23 cellular contexts compared by ENCODE assay signal in genomic region chr1:205719015-205719414, GRCh38. TPM values are rescaled to one million over a fixed set of nuclear protein-coding genes. Genes with fewer than 3 reads are reported as not detected.
DNase-seq lines count a peak whose midpoint lies in the region; ATAC-seq lines count a peak whose summit lies in the region.
"Had no signal": no experiment of that assay in that cellular context is flagged by ENCODE, and none has a peak within 500 bp of the region (broad histone marks: within the 10 kb centered on the region; RNA-seq: fewer than 3 reads in every experiment).

No MANE protein-coding gene starts in this region.

- peaks cover 17% of the 10 kb centered on the region for H3K4me1 Mint-ChIP-seq in T-helper 2 cell treated with Interferon-gamma antibody and Interleukin-4, amounts not matched to agents 5 μg/mL and 100 μg/mL, for 36 hours (ENCODE audit: low read depth)
- H3K4me1 Mint-ChIP-seq in activated T-cell treated with anti-CD3 and anti-CD28 coated beads, Interleukin-2, amount 50 U/mL, for 4 hours (ENCODE audit: low read depth), result peaks cover 8% of the 10 kb centered on the region
- H3K4me1 Mint-ChIP-seq in activated naive CD8-positive, alpha-beta T cell treated with anti-CD3 and anti-CD28 coated beads, Interleukin-2, amount 50 U/mL, for 24 hours, result peaks cover 28% of the 10 kb centered on the region
- H3K4me1 Mint-ChIP-seq in natural killer cell treated with Interleukin-12 subunit alpha and Interleukin-12 subunit beta and Interleukin-15 and Interleukin-18, amount 100 ng/mL, for 72 hours (ENCODE audit: low read depth in 2 of 2), result peaks cover 29 to 33% of the 10 kb centered on the region in 2 donors

- H3K4me3 Mint-ChIP-seq in T-helper 2 cell treated with Interferon-gamma antibody and Interleukin-4, amounts not matched to agents 5 μg/mL and 100 μg/mL, for 36 hours, result no peak overlapping the region
- no peak overlapping the region for H3K4me3 Mint-ChIP-seq in activated T-cell treated with anti-CD3 and anti-CD28 coated beads, Interleukin-2, amount 50 U/mL, for 4 hours
- H3K4me3 Mint-ChIP-seq in activated naive CD8-positive, alpha-beta T cell treated with anti-CD3 and anti-CD28 coated beads, Interleukin-2, amount 50 U/mL, for 24 hours, result no peak overlapping the region
- no peak overlapping the region for H3K4me3 Mint-ChIP-seq in natural killer cell treated with Interleukin-12 subunit alpha and Interleukin-12 subunit beta and Interleukin-15 and Interleukin-18, amount 100 ng/mL, for 72 hours
- H3K4me3 Mint-ChIP-seq: CD14-positive monocyte had no signal

- no peaks in the 10 kb centered on the region for H3K27me3 Mint-ChIP-seq in T-helper 2 cell treated with Interferon-gamma antibody and Interleukin-4, amounts not matched to agents 5 μg/mL and 100 μg/mL, for 36 hours (ENCODE audit: low read depth)
- H3K27me3 Mint-ChIP-seq in activated T-cell treated with anti-CD3 and anti-CD28 coated beads, Interleukin-2, amount 50 U/mL, for 4 hours (ENCODE audit: low read depth), result no peaks in the 10 kb centered on the region
- no peaks in the 10 kb centered on the region for H3K27me3 Mint-ChIP-seq in activated naive CD8-positive, alpha-beta T cell treated with anti-CD3 and anti-CD28 coated beads, Interleukin-2, amount 50 U/mL, for 24 hours
- H3K27me3 Mint-ChIP-seq in natural killer cell treated with Interleukin-12 subunit alpha and Interleukin-12 subunit beta and Interleukin-15 and Interleukin-18, amount 100 ng/mL, for 72 hours, result no peaks in the 10 kb centered on the region

- H3K36me3 Mint-ChIP-seq in T-helper 2 cell treated with Interferon-gamma antibody and Interleukin-4, amounts not matched to agents 5 μg/mL and 100 μg/mL, for 36 hours (ENCODE audit: low read depth), result peaks cover 79% of the 10 kb centered on the region
- H3K36me3 Mint-ChIP-seq in activated T-cell treated with anti-CD3 and anti-CD28 coated beads, Interleukin-2, amount 50 U/mL, for 4 hours (ENCODE audit: insufficient read depth), result peaks cover 46% of the 10 kb centered on the region
- peaks cover 66% of the 10 kb centered on the region for H3K36me3 Mint-ChIP-seq in activated naive CD8-positive, alpha-beta T cell treated with anti-CD3 and anti-CD28 coated beads, Interleukin-2, amount 50 U/mL, for 24 hours (ENCODE audit: low read depth)
- H3K36me3 Mint-ChIP-seq in natural killer cell treated with Interleukin-12 subunit alpha and Interleukin-12 subunit beta and Interleukin-15 and Interleukin-18, amount 100 ng/mL, for 72 hours, result peaks cover 41% of the 10 kb centered on the region

- H3K27ac Mint-ChIP-seq in T-helper 2 cell treated with Interferon-gamma antibody and Interleukin-4, amounts not matched to agents 5 μg/mL and 100 μg/mL, for 36 hours, result no peak overlapping the region
- peak overlapping the region; percentile 11 for H3K27ac Mint-ChIP-seq in activated naive CD8-positive, alpha-beta T cell treated with anti-CD3 and anti-CD28 coated beads, Interleukin-2, amount 50 U/mL, for 24 hours
- peak overlapping the region; percentile 56 to 57 for H3K27ac Mint-ChIP-seq in natural killer cell treated with Interleukin-12 subunit alpha and Interleukin-12 subunit beta and Interleukin-15 and Interleukin-18, amount 100 ng/mL, for 72 hours

- no peak overlapping the region for H3K4me3 ChIP-seq in MG63

- peaks cover 95% of the 10 kb centered on the region for H3K36me3 ChIP-seq in MG63

- ATAC-seq in activated T-cell treated with anti-CD3 and anti-CD28 coated beads, Interleukin-2, amount 50 U/mL, for 4 hours, result peak; percentile 48 to 53
- no peak for ATAC-seq in activated naive CD8-positive, alpha-beta T cell treated with anti-CD3 and anti-CD28 coated beads, Interleukin-2, amount 50 U/mL, for 24 hours
- ATAC-seq in natural killer cell treated with Interleukin-12 subunit alpha and Interleukin-12 subunit beta and Interleukin-15 and Interleukin-18, amount 100 ng/mL, for 72 hours, result no peak

- H3K9me3 Mint-ChIP-seq in T-helper 2 cell treated with Interferon-gamma antibody and Interleukin-4, amounts not matched to agents 5 μg/mL and 100 μg/mL, for 36 hours, result no peaks in the 10 kb centered on the region
- no peaks in the 10 kb centered on the region for H3K9me3 Mint-ChIP-seq in activated T-cell treated with anti-CD3 and anti-CD28 coated beads, Interleukin-2, amount 50 U/mL, for 4 hours
- no peaks in the 10 kb centered on the region for H3K9me3 Mint-ChIP-seq in activated naive CD8-positive, alpha-beta T cell treated with anti-CD3 and anti-CD28 coated beads, Interleukin-2, amount 50 U/mL, for 24 hours
- no peaks in the 10 kb centered on the region for H3K9me3 Mint-ChIP-seq in natural killer cell treated with Interleukin-12 subunit alpha and Interleukin-12 subunit beta and Interleukin-15 and Interleukin-18, amount 100 ng/mL, for 72 hours
- H3K9me3 Mint-ChIP-seq: CD14-positive monocyte had no signal

- H3K9me3 ChIP-seq in MG63, result no peaks in the 10 kb centered on the region
- H3K9me3 ChIP-seq: BE2C had no signal

- H3K27me3 ChIP-seq in MG63, result no peaks in the 10 kb centered on the region
- H3K27me3 ChIP-seq: BE2C had no signal

- peak; percentile 9 for DNase-seq in T-helper 2 cell treated with Interferon-gamma antibody and Interleukin-4, amounts not matched to agents 5 μg/mL and 100 μg/mL, for 36 hours (ENCODE audit: low spot score)
- DNase-seq in T-helper 2 cell (no peak), MG63 (no peak), SKM-1 (lab: John Stamatoyannopoulos, UW; ENCODE audit: unreplicated experiment) (no peak)
- no peak for DNase-seq in activated T-cell treated with anti-CD3 and anti-CD28 coated beads, Interleukin-2, amount 50 U/mL, for 4 hours
- DNase-seq in activated T-cell treated with anti-CD3 and anti-CD28 coated beads, Interleukin-2, amount 50 U/mL, for 1 hour, result no peak
- DNase-seq in activated naive CD8-positive, alpha-beta T cell treated with anti-CD3 and anti-CD28 coated beads, Interleukin-2, amount 50 U/mL, for 24 hours, result no peak
- DNase-seq in natural killer cell treated with Interleukin-12 subunit alpha and Interleukin-12 subunit beta and Interleukin-15 and Interleukin-18, amount 100 ng/mL, for 72 hours (ENCODE audit: low spot score), result no peak
- DNase-seq: BE2C, Calu3, DMS79 treated with DMSO at 0.1 percent for 48 hours, GF-D8, NCI-H1092, NCI-H1436, NCI-H187, NCI-H2081 treated with DMSO at 0.1 percent for 48 hours, NCI-H2171, NCI-H226, NCI-H510A, NCI-H69, Right ventricle myocardium superior, RPMI8226 had no signal

RNA-seq across cellular contexts. Expression of gene NUCKS1, which starts 31.0 kb away (rescaled TPM):
- total RNA-seq in activated T-cell treated with anti-CD3 and anti-CD28 coated beads, Interleukin-2, amount 50 U/mL, for 4 hours, result 100 to 1,000 TPM in 1 of 3 donors, 10 to 100 TPM in 2; 84.5 to 107 (median 93.4) TPM
- total RNA-seq in natural killer cell treated with Interleukin-12 subunit alpha and Interleukin-12 subunit beta and Interleukin-15 and Interleukin-18, amount 100 ng/mL, for 72 hours, result 100 to 1,000 TPM in 1 of 2 donors, 10 to 100 TPM in 1; 95.1 to 156 TPM
- total RNA-seq in MG63 (2014; rRNA removed; shearing (Covaris generic); ENCODE audit: low replicate concordance), result 228 and 336 TPM in 2 replicates

RNA-seq across cellular contexts. Expression of gene SLC45A3, which starts 38.7 kb away (rescaled TPM):
- total RNA-seq in activated T-cell treated with anti-CD3 and anti-CD28 coated beads, Interleukin-2, amount 50 U/mL, for 4 hours, result 1 to 10 TPM in 2 of 3 donors, under 1 TPM in 1; 0.34 to 1.4 (median 1.1) TPM
- 1 to 10 TPM in 1 of 2 donors, under 1 TPM in 1; 0.64 to 5.1 TPM for total RNA-seq in natural killer cell treated with Interleukin-12 subunit alpha and Interleukin-12 subunit beta and Interleukin-15 and Interleukin-18, amount 100 ng/mL, for 72 hours
- 1.7 and 3.2 TPM in 2 replicates for total RNA-seq in MG63 (2014; rRNA removed; shearing (Covaris generic); ENCODE audit: low replicate concordance)

RNA-seq across cellular contexts. Expression of gene RAB29, which starts 56.3 kb away (rescaled TPM):
- 10 to 100 TPM; 14.6 to 23.0 (median 19.0) TPM for total RNA-seq in activated T-cell treated with anti-CD3 and anti-CD28 coated beads, Interleukin-2, amount 50 U/mL, for 4 hours
- 100 to 1,000 TPM; 109 to 217 TPM for total RNA-seq in natural killer cell treated with Interleukin-12 subunit alpha and Interleukin-12 subunit beta and Interleukin-15 and Interleukin-18, amount 100 ng/mL, for 72 hours
- 13.6 and 18.5 TPM in 2 replicates for total RNA-seq in MG63 (2014; rRNA removed; shearing (Covaris generic); ENCODE audit: low replicate concordance)

Comparison
In these comparisons a context has a peak if more than half of its experiments do, and no peak if none do; other contexts are left out.
1. ATAC-seq: peak in activated T-cell treated with anti-CD3 and anti-CD28 coated beads, Interleukin-2, amount 50 U/mL, for 4 hours (2 of 2); none in activated naive CD8-positive, alpha-beta T cell treated with anti-CD3 and anti-CD28 coated beads, Interleukin-2, amount 50 U/mL, for 24 hours (single experiment) and natural killer cell treated with Interleukin-12 subunit alpha and Interleukin-12 subunit beta and Interleukin-15 and Interleukin-18, amount 100 ng/mL, for 72 hours (0 of 2).